10 cellular contexts compared by ENCODE assay signal in the genomic region with DNA sequence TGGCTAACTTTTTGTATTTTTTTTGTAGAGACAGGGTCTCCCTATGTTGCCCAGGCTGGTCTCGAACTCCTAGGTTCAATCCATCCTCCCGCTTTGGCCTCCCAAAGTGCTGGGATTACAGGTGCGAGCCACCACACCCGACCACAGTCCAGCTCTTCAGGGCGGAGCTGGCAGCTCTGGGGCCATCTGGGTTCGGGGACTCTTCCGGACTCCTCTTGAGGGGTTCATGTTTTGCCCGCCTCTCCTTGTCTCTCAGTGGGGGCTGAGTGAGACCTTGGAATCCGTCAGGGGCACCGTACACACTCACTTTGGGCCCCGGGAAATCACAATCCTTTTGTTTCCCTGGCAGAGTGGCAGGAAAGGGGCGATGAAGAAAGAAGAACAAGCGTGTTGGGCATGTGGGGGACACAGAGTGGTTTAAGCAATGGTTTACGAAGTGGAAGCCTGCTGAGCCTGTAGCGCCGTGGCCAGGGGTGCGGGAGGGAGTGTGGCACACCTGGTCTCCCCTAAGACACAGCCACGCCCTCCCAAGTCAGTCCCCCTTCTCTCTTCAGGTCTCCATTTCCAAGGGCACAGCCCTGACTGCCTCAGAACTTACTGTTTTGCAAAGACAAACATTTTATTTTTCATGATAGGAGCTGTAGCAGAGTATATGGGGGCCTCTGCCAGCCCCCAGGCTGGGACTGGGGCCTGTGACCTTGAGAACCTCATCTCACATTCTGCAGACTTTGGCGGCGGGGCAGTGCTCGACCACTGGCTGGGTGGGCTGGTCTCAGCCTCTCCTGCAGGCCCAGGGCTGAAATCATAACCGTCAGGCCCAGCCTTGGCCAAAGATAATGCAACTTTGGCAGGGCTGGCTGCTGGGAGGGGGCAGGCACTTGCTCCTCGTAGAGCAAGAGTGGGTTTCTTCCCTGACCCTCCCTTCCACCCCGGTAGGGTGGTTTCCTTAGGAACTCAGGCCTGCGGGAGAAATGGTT. TPM values are rescaled to one million over a fixed set of nuclear protein-coding genes. Genes with fewer than 3 reads are reported as not detected.
DNase-seq lines count a peak whose midpoint lies in the region; ATAC-seq and TF ChIP-seq lines count a peak whose summit lies in the region.
"Had no signal": no experiment of that assay in that cellular context is flagged by ENCODE, and none has a peak within 500 bp of the region (broad histone marks: within the 10 kb centered on the region; RNA-seq: fewer than 3 reads in every experiment).

No MANE protein-coding gene starts in this region.

- no peak for TF ChIP-seq EP300 in stomach (IDR thresholded peaks at IDR 0.05)

- H3K27me3 ChIP-seq in brain microvascular endothelial cell (replicated peaks) (no peaks in the 10 kb centered on the region), lower lobe of right lung (ENCODE audit: low read depth) (no peaks in the 10 kb centered on the region), stomach (no peaks in the 10 kb centered on the region)

- no peak overlapping the region for H3K4me3 Mint-ChIP-seq in activated CD4-positive, alpha-beta T cell treated with anti-CD3 and anti-CD28 coated beads, Interleukin-2, amount 10 ng/mL, durations not matched to agents 24 days and 14 days
- H3K4me3 Mint-ChIP-seq: activated naive CD8-positive, alpha-beta T cell treated with anti-CD3 and anti-CD28 coated beads, Interleukin-2, amount 10 ng/mL, durations not matched to agents 7 days and 5 days had no signal

- no peak for DNase-seq in brain microvascular endothelial cell
- no peak for DNase-seq in lower lobe of right lung
- no peak for DNase-seq in stomach
- no peak for DNase-seq in activated CD4-positive, alpha-beta T cell treated with anti-CD3 and anti-CD28 coated beads, Interleukin-2, amount 10 ng/mL, durations not matched to agents 24 days and 14 days
- no peak for DNase-seq in NCI-H226

- H3K4me3 ChIP-seq in brain microvascular endothelial cell (ENCODE audit: low read depth, low read length) (no peak overlapping the region), lower lobe of right lung (no peak overlapping the region), stomach (no peak overlapping the region)

- H3K27ac Mint-ChIP-seq in activated CD4-positive, alpha-beta T cell treated with anti-CD3 and anti-CD28 coated beads, Interleukin-2, amount 10 ng/mL, durations not matched to agents 24 days and 14 days = no peak overlapping the region

- ATAC-seq in lower lobe of right lung = peak; percentile 1 to 7
- ATAC-seq in GM21447 (IDR thresholded peaks at IDR 0.05; ENCODE audit: unreplicated experiment) = no peak
- no peak for ATAC-seq in HG03460 (IDR thresholded peaks at IDR 0.05; ENCODE audit: unreplicated experiment)

- H3K36me3 Mint-ChIP-seq in activated CD4-positive, alpha-beta T cell treated with anti-CD3 and anti-CD28 coated beads, Interleukin-2, amount 10 ng/mL, durations not matched to agents 24 days and 14 days (ENCODE audit: low read depth) = peaks cover 16% of the 10 kb centered on the region

- intact Hi-C loops in lower lobe of right lung (cut with DNase I) (no loop called here), stomach (cut with DNase I; ENCODE audit: low total_unique reads) (no loop called here)
- intact Hi-C loops in activated CD4-positive, alpha-beta T cell treated with anti-CD3 and anti-CD28 coated beads, Interleukin-2, amount 10 ng/mL, durations not matched to agents 24 days and 14 days (cut with micrococcal nuclease) = no loop called here

- H3K27me3 Mint-ChIP-seq in activated CD4-positive, alpha-beta T cell treated with anti-CD3 and anti-CD28 coated beads, Interleukin-2, amount 10 ng/mL, durations not matched to agents 24 days and 14 days = no peaks in the 10 kb centered on the region

- in situ Hi-C loops in brain microvascular endothelial cell (cut with HindIII; ENCODE audit: low pct_ligation_motif_present, low sequenced_read_pairs) = no loop called here

- H3K36me3 ChIP-seq in KOPT-K1 (ENCODE audit: insufficient read depth, low read length) (no peaks in the 10 kb centered on the region), brain microvascular endothelial cell (replicated peaks) (no peaks in the 10 kb centered on the region), lower lobe of right lung (no peaks in the 10 kb centered on the region), stomach (no peaks in the 10 kb centered on the region)

- WGBS in stomach, 5 donors = 74 to 78% (median 75%) methylated on average over 24 to 25 of the region's 25 CpGs

- H3K27ac ChIP-seq in KOPT-K1 (ENCODE audit: low read depth, low read length, poor library complexity, severe bottlenecking) (peak overlapping the region; percentile 11), brain microvascular endothelial cell (peak overlapping the region; percentile 40), lower lobe of right lung (peak overlapping the region; percentile 18), stomach (peak overlapping the region in 4 of 5 donors; percentile 12 to 82 (median 50))

- no peak for TF ChIP-seq CTCF in brain microvascular endothelial cell (IDR thresholded peaks at IDR 0.05; ENCODE audit: low read depth, low read length, missing control alignments)
- no peak for TF ChIP-seq CTCF in lower lobe of right lung (IDR thresholded peaks at IDR 0.05)
- TF ChIP-seq CTCF in stomach (IDR thresholded peaks at IDR 0.05) = no peak

- TF ChIP-seq POLR2A in stomach (IDR thresholded peaks at IDR 0.05) = no peak

- H3K4me1 Mint-ChIP-seq in activated CD4-positive, alpha-beta T cell treated with anti-CD3 and anti-CD28 coated beads, Interleukin-2, amount 10 ng/mL, durations not matched to agents 24 days and 14 days = peaks cover 42% of the 10 kb centered on the region

- no peaks in the 10 kb centered on the region for H3K9me3 Mint-ChIP-seq in activated CD4-positive, alpha-beta T cell treated with anti-CD3 and anti-CD28 coated beads, Interleukin-2, amount 10 ng/mL, durations not matched to agents 24 days and 14 days
- H3K9me3 Mint-ChIP-seq: activated naive CD8-positive, alpha-beta T cell treated with anti-CD3 and anti-CD28 coated beads, Interleukin-2, amount 10 ng/mL, durations not matched to agents 7 days and 5 days had no signal

- H3K4me1 ChIP-seq in lower lobe of right lung (peaks cover 29% of the 10 kb centered on the region), stomach (peaks cover 5 to 64% (median 32%) of the 10 kb centered on the region in 4 donors)

- H3K9me3 ChIP-seq in KOPT-K1 (ENCODE audit: insufficient read depth, low read length, poor library complexity, severe bottlenecking) (peaks cover 5% of the 10 kb centered on the region), lower lobe of right lung (no peaks in the 10 kb centered on the region), stomach (no peaks in the 10 kb centered on the region)

RNA-seq across cellular contexts. Expression of gene TNS4, which starts 25.9 kb away (rescaled TPM):
- total RNA-seq in lower lobe of right lung = 0.68 TPM
- total RNA-seq in stomach = 1 to 10 TPM in 1 of 5 donors, under 1 TPM in 3, not detected in 1; 0.18 to 3.5 (median 0.59) TPM
- 10 to 100 TPM in 1 of 3 donors, under 1 TPM in 1, not detected in 1; 0.62 to 23.2 TPM for polyA plus RNA-seq in stomach
- 13.1 and 16.8 TPM in 2 replicates for total RNA-seq in activated CD4-positive, alpha-beta T cell treated with anti-CD3 and anti-CD28 coated beads, Interleukin-2, amount 10 ng/mL, durations not matched to agents 24 days and 14 days
- total RNA-seq: dermis blood vessel endothelial cell had no signal

RNA-seq across cellular contexts. Expression of gene IGFBP4, which starts 32.3 kb away (rescaled TPM):
- 371 TPM for total RNA-seq in lower lobe of right lung
- total RNA-seq in stomach = 100 to 1,000 TPM in 4 of 5 donors, 10 to 100 TPM in 1; 71.2 to 658 (median 186) TPM
- polyA plus RNA-seq in stomach = 100 to 1,000 TPM in 2 of 3 donors, 10 to 100 TPM in 1; 77.3 to 175 (median 138) TPM
- total RNA-seq in activated CD4-positive, alpha-beta T cell treated with anti-CD3 and anti-CD28 coated beads, Interleukin-2, amount 10 ng/mL, durations not matched to agents 24 days and 14 days = 113 and 117 TPM in 2 replicates

RNA-seq across cellular contexts. Expression of gene TOP2A, which starts 57.8 kb away (rescaled TPM):
- total RNA-seq in lower lobe of right lung (6.7 TPM), stomach (100 to 1,000 TPM in 1 of 5 donors, 10 to 100 TPM in 2, 1 to 10 TPM in 2; 8.0 to 129 (median 17.2) TPM)
- 10 to 100 TPM in 1 of 3 donors, 1 to 10 TPM in 2; 1.2 to 27.3 (median 9.1) TPM for polyA plus RNA-seq in stomach
- 189 and 194 TPM in 2 replicates for total RNA-seq in activated CD4-positive, alpha-beta T cell treated with anti-CD3 and anti-CD28 coated beads, Interleukin-2, amount 10 ng/mL, durations not matched to agents 24 days and 14 days

Comparison
In these comparisons a context has a peak if more than half of its experiments do, and no peak if none do; other contexts are left out.
1. ATAC-seq: peak in lower lobe of right lung (2 of 2); none in GM21447 (single experiment) and HG03460 (single experiment).
2. Peak in every context shown above with its lines, with median percentiles within 50 percentile points of each other: H3K27ac ChIP-seq.